8 cellular contexts compared by ENCODE assay signal in the genomic region with DNA sequence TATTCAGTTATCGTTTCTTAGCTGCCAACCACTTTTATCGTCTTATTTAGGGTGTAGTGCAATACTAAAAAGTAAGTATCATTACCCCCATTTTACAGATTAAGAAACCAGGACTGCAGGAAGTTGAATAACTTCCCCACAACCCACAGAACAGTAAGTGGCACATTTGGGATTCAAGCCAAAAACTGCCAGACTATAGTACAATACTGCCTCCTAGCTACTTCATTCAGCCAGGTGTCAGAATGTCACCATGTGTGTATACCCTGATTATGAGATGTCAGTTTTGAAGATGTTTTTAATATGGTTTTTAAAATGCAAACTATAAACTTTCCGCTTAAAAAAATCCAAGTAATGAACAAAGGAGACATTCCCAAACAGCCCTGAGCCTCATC.
DNase-seq lines count a peak whose midpoint lies in the region; ATAC-seq and FAIRE-seq lines count a peak whose summit lies in the region.

No MANE protein-coding gene starts in this region.

- peak; percentile 82 for FAIRE-seq in islet of Langerhans (lab: Jason Lieb, UNC)

- CTCF ChIA-PET in activated CD4-positive, alpha-beta T cell treated with anti-CD3 and anti-CD28 coated beads for 36 hours (lab: Charles Lee) = interaction anchor here (0.9 to 3.9 kb wide), 12 partner anchors 13 to 964 kb away, joined by 3 to 24 read pairs (median 4); no protein-coding TSS in a partner anchor
- CTCF ChIA-PET in activated CD8-positive, alpha-beta T cell treated with anti-CD3 and anti-CD28 coated beads, Interleukin-2, amount 10 ng/mL, durations not matched to agents 7 days and 5 days (lab: Charles Lee) = interaction anchor here (0.7 to 3.9 kb wide), 9 partner anchors 12 to 964 kb away, joined by 3 to 31 read pairs (median 4); no protein-coding TSS in a partner anchor

- H3K36me3 Mint-ChIP-seq in activated CD4-positive, alpha-beta T cell treated with anti-CD3 and anti-CD28 coated beads for 36 hours (ENCODE audit: low read depth) = no peaks in the 10 kb centered on the region
- no peaks in the 10 kb centered on the region for H3K36me3 Mint-ChIP-seq in activated CD8-positive, alpha-beta T cell treated with anti-CD3 and anti-CD28 coated beads, Interleukin-2, amount 10 ng/mL, durations not matched to agents 7 days and 5 days (ENCODE audit: low read depth)

- ATAC-seq in activated CD4-positive, alpha-beta T cell treated with anti-CD3 and anti-CD28 coated beads for 36 hours = peak; percentile 91
- peak; percentile 57 for ATAC-seq in activated CD8-positive, alpha-beta T cell treated with anti-CD3 and anti-CD28 coated beads, Interleukin-2, amount 10 ng/mL, durations not matched to agents 7 days and 5 days
- no peak for ATAC-seq in HG02678 (IDR thresholded peaks at IDR 0.05; ENCODE audit: unreplicated experiment)
- no peak for ATAC-seq in HG03571 (IDR thresholded peaks at IDR 0.05; ENCODE audit: unreplicated experiment)
- no peak for ATAC-seq in HG02798 (IDR thresholded peaks at IDR 0.05; ENCODE audit: poor library complexity, unreplicated experiment)

- intact Hi-C loops in activated CD4-positive, alpha-beta T cell treated with anti-CD3 and anti-CD28 coated beads for 36 hours (cut with DNase I, micrococcal nuclease) = loop anchor here (1.0 kb wide), 2 partner anchors 129 to 148 kb away; no protein-coding TSS in a partner anchor

- peak; percentile 22 for DNase-seq in activated CD4-positive, alpha-beta T cell treated with anti-CD3 and anti-CD28 coated beads for 36 hours
- no peak for DNase-seq in activated CD4-positive, alpha-beta T cell treated with anti-CD3 and anti-CD28 coated beads for 48 hours
- DNase-seq in MV-4-11 (lab: John Stamatoyannopoulos, UW) = peak; percentile 86
- peak; percentile 28 for DNase-seq in activated CD8-positive, alpha-beta T cell treated with anti-CD3 and anti-CD28 coated beads, Interleukin-2, amount 10 ng/mL, durations not matched to agents 7 days and 5 days

- H3K27ac Mint-ChIP-seq in activated CD4-positive, alpha-beta T cell treated with anti-CD3 and anti-CD28 coated beads for 36 hours = no peak overlapping the region
- H3K27ac Mint-ChIP-seq in activated CD8-positive, alpha-beta T cell treated with anti-CD3 and anti-CD28 coated beads, Interleukin-2, amount 10 ng/mL, durations not matched to agents 7 days and 5 days = no peak overlapping the region

- no peak overlapping the region for H3K4me3 Mint-ChIP-seq in activated CD4-positive, alpha-beta T cell treated with anti-CD3 and anti-CD28 coated beads for 36 hours
- H3K4me3 Mint-ChIP-seq in activated CD8-positive, alpha-beta T cell treated with anti-CD3 and anti-CD28 coated beads, Interleukin-2, amount 10 ng/mL, durations not matched to agents 7 days and 5 days = no peak overlapping the region

- peaks cover 10% of the 10 kb centered on the region for H3K4me1 Mint-ChIP-seq in activated CD4-positive, alpha-beta T cell treated with anti-CD3 and anti-CD28 coated beads for 36 hours
- H3K4me1 Mint-ChIP-seq in activated CD8-positive, alpha-beta T cell treated with anti-CD3 and anti-CD28 coated beads, Interleukin-2, amount 10 ng/mL, durations not matched to agents 7 days and 5 days (ENCODE audit: low read depth) = peaks cover 6% of the 10 kb centered on the region

- peaks cover 11% of the 10 kb centered on the region for H3K27me3 Mint-ChIP-seq in activated CD4-positive, alpha-beta T cell treated with anti-CD3 and anti-CD28 coated beads for 36 hours
- peaks cover 15% of the 10 kb centered on the region for H3K27me3 Mint-ChIP-seq in activated CD8-positive, alpha-beta T cell treated with anti-CD3 and anti-CD28 coated beads, Interleukin-2, amount 10 ng/mL, durations not matched to agents 7 days and 5 days (ENCODE audit: low read depth)

- POLR2A ChIA-PET in activated CD4-positive, alpha-beta T cell treated with anti-CD3 and anti-CD28 coated beads for 36 hours (lab: Charles Lee) = interaction anchor here (1.0 kb wide), 1 partner anchor 276 kb away, joined by 3 read pairs; the partner anchor contains the start of gene FOXP1
- POLR2A ChIA-PET in activated CD8-positive, alpha-beta T cell treated with anti-CD3 and anti-CD28 coated beads, Interleukin-2, amount 10 ng/mL, durations not matched to agents 7 days and 5 days (lab: Charles Lee) = no interaction called here

- no peaks in the 10 kb centered on the region for H3K9me3 Mint-ChIP-seq in activated CD4-positive, alpha-beta T cell treated with anti-CD3 and anti-CD28 coated beads for 36 hours (ENCODE audit: low read depth)
- no peaks in the 10 kb centered on the region for H3K9me3 Mint-ChIP-seq in activated CD8-positive, alpha-beta T cell treated with anti-CD3 and anti-CD28 coated beads, Interleukin-2, amount 10 ng/mL, durations not matched to agents 7 days and 5 days (ENCODE audit: insufficient read depth)

Comparison
In these comparisons a context has a peak if more than half of its experiments do, and no peak if none do; other contexts are left out.
1. ATAC-seq: peak in activated CD4-positive, alpha-beta T cell treated with anti-CD3 and anti-CD28 coated beads for 36 hours (single experiment) and activated CD8-positive, alpha-beta T cell treated with anti-CD3 and anti-CD28 coated beads, Interleukin-2, amount 10 ng/mL, durations not matched to agents 7 days and 5 days (single experiment); none in HG02678 (single experiment), HG03571 (single experiment) and HG02798 (single experiment).